In genomic region chr7:2193120-2193519, GRCh38 we compare ENCODE assay signal across 2 cellular contexts.
TF ChIP-seq lines count a peak whose summit lies in the region.

No MANE protein-coding gene starts in this region.

TF ChIP-seq in SK-N-SH, 30 proteins besides CTCF, POLR2A, EP300 and RAD21 (continued from another document):
- TF ChIP-seq SMC3 (IDR thresholded peaks at IDR 0.05; ENCODE audit: low read depth, low read length) = no peak
- TF ChIP-seq PBX3 (IDR thresholded peaks at IDR 0.05) = no peak
- no peak for TF ChIP-seq GABPA (IDR thresholded peaks at IDR 0.05; ENCODE audit: low read depth)
- no peak for TF ChIP-seq USF2 (IDR thresholded peaks at IDR 0.05; ENCODE audit: borderline replicate concordance, low read depth, low read length)
- no peak for TF ChIP-seq CHD2 (IDR thresholded peaks at IDR 0.05; ENCODE audit: low read length, partially characterized antibody)
- TF ChIP-seq RXRA (IDR thresholded peaks at IDR 0.05; ENCODE audit: borderline replicate concordance, low read depth) = no peak
- no peak for TF ChIP-seq EZH2phosphoT487 (IDR thresholded peaks at IDR 0.05; ENCODE audit: borderline replicate concordance, low read depth)
- no peak for TF ChIP-seq SIN3A (IDR thresholded peaks at IDR 0.05; ENCODE audit: borderline replicate concordance, low read depth, low read length)
- no peak for TF ChIP-seq RCOR1 (IDR thresholded peaks at IDR 0.05; ENCODE audit: low read length)
- TF ChIP-seq NFIC (IDR thresholded peaks at IDR 0.05; ENCODE audit: borderline replicate concordance) = no peak

TF ChIP-seq in SK-N-SH treated with all-trans-retinoic acid at 6 μM for 48 hours, 23 proteins besides CTCF, POLR2A, EP300 and RAD21 (continued from another document):
- TF ChIP-seq PATZ1 (CRISPR knock-in tag; IDR thresholded peaks at IDR 0.05; ENCODE audit: borderline replicate concordance) = no peak
- TF ChIP-seq BACH2 (CRISPR knock-in tag; IDR thresholded peaks at IDR 0.05; ENCODE audit: borderline replicate concordance) = no peak
- TF ChIP-seq TSHZ2 (CRISPR knock-in tag; IDR thresholded peaks at IDR 0.05) = no peak
- TF ChIP-seq POU6F1 (CRISPR knock-in tag; IDR thresholded peaks at IDR 0.05; ENCODE audit: borderline replicate concordance, low read depth) = no peak
- no peak for TF ChIP-seq ISL1 (CRISPR knock-in tag; IDR thresholded peaks at IDR 0.05)
